Comparison of ENCODE assay signal across 22 cellular contexts in genomic region chr12:130972589-130972950, GRCh38. TPM values are rescaled to one million over a fixed set of nuclear protein-coding genes. Genes with fewer than 3 reads are reported as not detected.
DNase-seq lines count a peak whose midpoint lies in the region; ATAC-seq and TF ChIP-seq lines count a peak whose summit lies in the region.
"Had no signal": no experiment of that assay in that cellular context is flagged by ENCODE, and none has a peak within 500 bp of the region (broad histone marks: within the 10 kb centered on the region; RNA-seq: fewer than 3 reads in every experiment).

No MANE protein-coding gene starts in this region.

- no peak overlapping the region for H3K9ac ChIP-seq in muscle layer of colon (ENCODE audit: low read length)
- H3K9ac ChIP-seq: GM23248 had no signal

- no peaks in the 10 kb centered on the region for H3K9me3 ChIP-seq in muscle layer of colon (ENCODE audit: low read length)
- H3K9me3 ChIP-seq in tibial nerve, result no peaks in the 10 kb centered on the region
- H3K9me3 ChIP-seq: HAP-1 had no signal

- H3K36me3 ChIP-seq in muscle layer of colon (ENCODE audit: insufficient read depth, low read length) (peaks cover 28% of the 10 kb centered on the region), tibial nerve (peaks cover 0 to under 1% (median 0%) of the 10 kb centered on the region in 3 donors)
- H3K36me3 ChIP-seq: HAP-1 had no signal

- DNase-seq in coronary artery (ENCODE audit: low spot score), result peak; percentile 2
- DNase-seq in left ventricle myocardium superior, result peak; percentile 19
- peak in 1 of 2 donors; percentile 11 for DNase-seq in tibial nerve (ENCODE audit: low spot score in 2 of 2)
- DNase-seq in GM03348 (ENCODE audit: low spot score), result no peak
- no peak for DNase-seq in middle frontal gyrus (ENCODE audit: extremely low spot score, low spot score)
- DNase-seq in stimulated activated CD4-positive, alpha-beta T cell treated with anti-CD3 and anti-CD28 coated beads, Interleukin-12 subunit alpha, Interleukin-12 subunit beta, amount 100 ng/mL, for 4 hours, result no peak
- DNase-seq: AML-193; CD4-positive, CD25-positive, alpha-beta regulatory T cell; DMS153; GDM1; GM23248; Karpas-422; NCI-H1417 treated with DMSO at 0.1 percent for 48 hours; NCI-H187 treated with DMSO at 0.1 percent for 48 hours; NCI-H226; NCI-H524; NCI-H82; OCI-M1; SHP77 treated with DMSO at 0.1 percent for 48 hours had no signal

- H3K27ac ChIP-seq in coronary artery, result peak overlapping the region in 1 of 2 donors; percentile 20
- H3K27ac ChIP-seq in muscle layer of colon (ENCODE audit: low read depth, low read length), result peak overlapping the region; percentile 1
- peak overlapping the region in 3 of 4 donors; percentile 56 to 80 (median 60) for H3K27ac ChIP-seq in tibial nerve
- H3K27ac ChIP-seq: GM23248 had no signal

- TF ChIP-seq CTCF in coronary artery (IDR thresholded peaks at IDR 0.05) (no peak), tibial nerve (IDR thresholded peaks at IDR 0.05) (no peak)

- TF ChIP-seq EP300 in tibial nerve (IDR thresholded peaks at IDR 0.05), result no peak

- H3K4me1 ChIP-seq in muscle layer of colon (ENCODE audit: insufficient read depth, low read length) (no peaks in the 10 kb centered on the region), tibial nerve (peaks cover 0 to 29% (median 7%) of the 10 kb centered on the region in 4 donors)
- H3K4me1 ChIP-seq: HAP-1 had no signal

- H3K27me3 ChIP-seq in muscle layer of colon (ENCODE audit: control insufficient read depth in 1 of 2, insufficient read depth in 2 of 2, low read length in 2 of 2), result no peaks in the 10 kb centered on the region
- H3K27me3 ChIP-seq in tibial nerve, result no peaks in the 10 kb centered on the region

- no peak for ATAC-seq in left ventricle myocardium superior
- ATAC-seq in HG03439 (IDR thresholded peaks at IDR 0.05; ENCODE audit: unreplicated experiment), result no peak

- H3K4me3 ChIP-seq in coronary artery (no peak overlapping the region), muscle layer of colon (ENCODE audit: low read depth in 1 of 2, low read length in 2 of 2) (no peak overlapping the region), tibial nerve (no peak overlapping the region)
- H3K4me3 ChIP-seq: GM23248, HAP-1 had no signal

- 53 to 60% methylated on average over 9 of the region's 9 CpGs for WGBS in tibial nerve, 2 donors

- no peak for TF ChIP-seq POLR2A in tibial nerve (IDR thresholded peaks at IDR 0.05)

- intact Hi-C loops in left ventricle myocardium superior (cut with micrococcal nuclease), result no loop called here

RNA-seq across cellular contexts. Expression of gene ADGRD1, which starts 18.9 kb away (rescaled TPM):
- total RNA-seq in left ventricle myocardium superior (83.6 TPM), tibial nerve (100 to 1,000 TPM in 3 of 4 donors, 10 to 100 TPM in 1; 99.0 to 179 (median 125) TPM)
- total RNA-seq: CD4-positive, CD25-positive, alpha-beta regulatory T cell had no signal

Comparison
In these comparisons a context has a peak if more than half of its experiments do, and no peak if none do; other contexts are left out.
1. DNase-seq: peak in coronary artery (single experiment) and left ventricle myocardium superior (single experiment); none in GM03348 (single experiment), middle frontal gyrus (single experiment) and stimulated activated CD4-positive, alpha-beta T cell treated with anti-CD3 and anti-CD28 coated beads, Interleukin-12 subunit alpha, Interleukin-12 subunit beta, amount 100 ng/mL, for 4 hours (single experiment).